Comparison of ENCODE assay signal across 8 cellular contexts in the genomic region with DNA sequence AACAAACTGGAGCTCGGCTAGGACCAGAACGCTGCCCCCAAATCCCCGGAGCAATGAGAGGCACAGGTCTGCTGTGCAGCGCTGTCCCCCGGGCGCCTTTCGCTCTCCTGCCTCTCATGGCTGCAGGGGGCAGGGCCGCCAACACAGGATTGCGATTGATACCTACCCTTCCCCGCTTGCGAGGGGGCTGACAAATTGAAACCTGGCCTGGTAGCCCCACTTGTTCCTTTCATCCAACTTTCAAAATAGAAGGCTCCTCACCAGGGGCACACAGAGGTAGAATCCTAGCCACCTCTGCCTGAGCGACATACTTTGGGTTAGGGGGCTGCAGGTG. TPM values are rescaled to one million over a fixed set of nuclear protein-coding genes. Genes with fewer than 3 reads are reported as not detected.
DNase-seq lines count a peak whose midpoint lies in the region; ATAC-seq and TF ChIP-seq lines count a peak whose summit lies in the region.

No MANE protein-coding gene starts in this region.

- H3K36me3 ChIP-seq in SK-N-SH (replicated peaks in 1 of 2; ENCODE audit: control insufficient read depth in 1 of 2, insufficient read depth in 2 of 2, low read length in 1 of 2) (peaks cover 0 to 34% of the 10 kb centered on the region in 2 experiments), gastroesophageal sphincter (peaks cover 0 to 60% of the 10 kb centered on the region in 2 donors), gastrocnemius medialis (peaks cover 0 to 15% of the 10 kb centered on the region in 2 donors)

- POLR2A ChIA-PET in AG04449 (lab: Yijun Ruan, JAX) (interaction anchor here (0.9 to 2.0 kb wide), 4 partner anchors 12 to 98 kb away, joined by 3 to 6 read pairs (median 4); partner anchors contain the start of genes CCDC157 and SF3A1), SK-N-SH (lab: Yijun Ruan, JAX) (interaction anchor here (1.4 to 3.5 kb wide), 3 partner anchors 37 to 97 kb away, joined by 4 to 10 read pairs (median 7); partner anchors contain the start of genes CCDC157, RNF215, SF3A1 and TBC1D10A)

- no peaks in the 10 kb centered on the region for H3K9me2 ChIP-seq in SK-N-SH

- TF ChIP-seq CTCF in AG04449 (IDR thresholded peaks at IDR 0.05; ENCODE audit: insufficient read depth, low read length, missing control alignments) (no peak), SK-N-SH (IDR thresholded peaks at IDR 0.05) (no peak), gastroesophageal sphincter (IDR thresholded peaks at IDR 0.05) (peak in 2 of 4 experiments; percentile 4 to 25), gastrocnemius medialis (IDR thresholded peaks at IDR 0.05 in 4 of 5, conservative IDR thresholded peaks at IDR 0.05 in 1 of 5) (no peak)

- peak overlapping the region; percentile 39 to 74; a peak in 3 of 4 replicates for H3K27ac ChIP-seq in SK-N-SH (ENCODE audit: low read depth in 2 of 2, low read length in 1 of 2)
- peak overlapping the region; percentile 94 to 98 (median 96) for H3K27ac ChIP-seq in gastroesophageal sphincter
- H3K27ac ChIP-seq in gastrocnemius medialis, result peak overlapping the region; percentile 84 to 90 (median 87)

- TF ChIP-seq EP300 in SK-N-SH (IDR thresholded peaks at IDR 0.05; ENCODE audit: borderline replicate concordance in 1 of 2, low read depth in 1 of 2, low read length in 1 of 2) (no peak), gastroesophageal sphincter (IDR thresholded peaks at IDR 0.05) (no peak)

- H3K9me3 ChIP-seq in SK-N-SH, result no peaks in the 10 kb centered on the region
- no peaks in the 10 kb centered on the region for H3K9me3 ChIP-seq in gastroesophageal sphincter
- no peaks in the 10 kb centered on the region for H3K9me3 ChIP-seq in gastrocnemius medialis

- DNase-seq in AG04449 (ENCODE audit: low read depth, low spot score) (no peak), SK-N-SH (no peak), gastrocnemius medialis (no peak), NCI-H69 (lab: John Stamatoyannopoulos, UW) (no peak), DMS79 (lab: John Stamatoyannopoulos, UW) (no peak), G401 (ENCODE audit: low spot score) (no peak)

- H3K4me2 ChIP-seq in SK-N-SH, result peak overlapping the region; percentile 95

- H3K79me2 ChIP-seq in SK-N-SH (ENCODE audit: insufficient read depth), result no peaks in the 10 kb centered on the region

- peaks cover 17% of the 10 kb centered on the region for H3F3A ChIP-seq in SK-N-SH (replicated peaks; ENCODE audit: insufficient read depth)

- peaks cover 4% of the 10 kb centered on the region; the same call in 1 of the 2 replicates for H4K20me1 ChIP-seq in SK-N-SH (ENCODE audit: insufficient read depth)

- WGBS in SK-N-SH (ENCODE audit: low lambda C conversion rate), result 100% methylated on average over 1 of the region's 12 CpGs
- 0% methylated on average over 1 of the region's 12 CpGs; no CpG with 5 or more reads in 1 of the 2 donors for WGBS in gastroesophageal sphincter (ENCODE audit: low coverage in 1 of 2), 2 donors

- peak; percentile 8 for ATAC-seq in GM21786 (IDR thresholded peaks at IDR 0.05; ENCODE audit: unreplicated experiment)
- ATAC-seq in gastroesophageal sphincter, result peak; percentile 14
- ATAC-seq in gastrocnemius medialis, result peak in 1 of 2 donors; percentile 26

- intact Hi-C loops in gastrocnemius medialis (cut with DNase I; ENCODE audit: low total_unique reads), result loop anchor here (1.0 to 10.0 kb wide), 4 partner anchors 15 to 195 kb away; partner anchors contain the start of gene TBC1D10A

- CTCF ChIA-PET in AG04449 (lab: Yijun Ruan, JAX) (interaction anchor here (1.9 to 7.9 kb wide), 9 partner anchors 11 to 181 kb away, joined by 5 to 235 read pairs (median 25); partner anchors contain the start of genes RNF215, SEC14L2 and TBC1D10A), SK-N-SH (lab: Yijun Ruan, JAX) (interaction anchor here (0.6 to 12.9 kb wide), 7 partner anchors 25 to 1457 kb away, joined by 3 to 228 read pairs (median 31); partner anchors contain the start of genes RNF215, SEC14L2 and TBC1D10A)

- TF ChIP-seq POLR2A in gastroesophageal sphincter (IDR thresholded peaks at IDR 0.05), result no peak
- TF ChIP-seq POLR2A in gastrocnemius medialis (IDR thresholded peaks at IDR 0.05), result no peak

- in situ Hi-C loops in gastrocnemius medialis (cut with MboI; ENCODE audit: low sequenced_read_pairs in 4 of 4), result loop anchor here in 3 of 4 donors (10.0 kb wide), 3 partner anchors 75 to 105 kb away; partner anchors contain the start of genes RNF215 (in 1 of the 3) and SEC14L2 (in 1 of the 3)
- in situ Hi-C loops in G401 (cut with HindIII; ENCODE audit: low sequenced_read_pairs), result loop anchor here (5.0 kb wide), 1 partner anchor 102 kb away; no protein-coding TSS in a partner anchor

- TF ChIP-seq RAD21 in SK-N-SH (IDR thresholded peaks at IDR 0.05; ENCODE audit: low read length), result no peak

- H3K27me3 ChIP-seq in SK-N-SH (ENCODE audit: insufficient read depth) (no peaks in the 10 kb centered on the region), gastroesophageal sphincter (no peaks in the 10 kb centered on the region), gastrocnemius medialis (no peaks in the 10 kb centered on the region)

- H3K4me1 ChIP-seq in SK-N-SH (ENCODE audit: control insufficient read depth in 1 of 2, insufficient read depth in 2 of 2, low read depth in 1 of 2, low read length in 1 of 2) (peaks cover 16 to 30% of the 10 kb centered on the region in 2 experiments; a peak in 2 of 4 replicates), gastroesophageal sphincter (peaks cover 7 to 56% (median 35%) of the 10 kb centered on the region in 3 donors), gastrocnemius medialis (peaks cover 22 to 26% of the 10 kb centered on the region in 2 donors)

- H3K9ac ChIP-seq in SK-N-SH, result no peak overlapping the region

- H3K4me3 ChIP-seq in AG04449 (ENCODE audit: low read depth, low read length) (peak overlapping the region; percentile 55), SK-N-SH (ENCODE audit: low read depth in 2 of 2, low read length in 1 of 2) (peak overlapping the region; percentile 35 to 51), gastroesophageal sphincter (peak overlapping the region; percentile 32 to 76), gastrocnemius medialis (peak overlapping the region; percentile 74 to 97 (median 90))

- H2AFZ ChIP-seq in SK-N-SH (ENCODE audit: low read depth), result peak overlapping the region; percentile 66; the same call in 1 of the 2 replicates

TF ChIP-seq in SK-N-SH, 30 proteins besides CTCF, POLR2A, EP300 and RAD21:
- no peak for TF ChIP-seq ZBTB33 (IDR thresholded peaks at IDR 0.05; ENCODE audit: borderline replicate concordance, low read depth)
- TF ChIP-seq EZH2phosphoT487 (IDR thresholded peaks at IDR 0.05; ENCODE audit: borderline replicate concordance, low read depth), result no peak
- no peak for TF ChIP-seq USF2 (IDR thresholded peaks at IDR 0.05; ENCODE audit: borderline replicate concordance, low read depth, low read length)

RNA-seq across cellular contexts. Expression of gene CASTOR1, which starts 0.6 kb away (rescaled TPM):
- 14.4 and 17.4 TPM in 2 replicates for polyA plus RNA-seq in SK-N-SH (2012; rRNA removed)
- 4.5 and 8.5 TPM in 2 replicates for polyA plus RNA-seq in SK-N-SH (2012; cell fraction: cytosol; rRNA removed)
- polyA plus RNA-seq in SK-N-SH (2012; cell fraction: nucleus; rRNA removed), result 29.2 and 38.1 TPM in 2 replicates
- 10 to 100 TPM; 12.9 to 17.1 (median 16.2) TPM for total RNA-seq in gastroesophageal sphincter
- 1 to 10 TPM; 3.5 to 6.5 (median 5.6) TPM for total RNA-seq in gastrocnemius medialis
- 9.8 and 11.3 TPM in 2 replicates for total RNA-seq in G401 (2014; rRNA removed; shearing (Covaris generic))

RNA-seq across cellular contexts. Expression of gene OSM, which starts 23.3 kb away (rescaled TPM):
- polyA plus RNA-seq in SK-N-SH (2012; rRNA removed), result not detected in 2 replicates
- polyA plus RNA-seq in SK-N-SH (2012; cell fraction: cytosol; rRNA removed), result not detected in 2 replicates
- polyA plus RNA-seq in SK-N-SH (2012; cell fraction: nucleus; rRNA removed), result 0.02 and 0.12 TPM in 2 replicates
- total RNA-seq in gastroesophageal sphincter, result 1 to 10 TPM in 2 of 4 donors, not detected in 2; 4.1 to 7.7 TPM
- total RNA-seq in gastrocnemius medialis, result under 1 TPM in 1 of 4 donors, not detected in 3; 0.53 TPM
- not detected in 2 replicates for total RNA-seq in G401 (2014; rRNA removed; shearing (Covaris generic))

RNA-seq across cellular contexts. Expression of gene TBC1D10A, which starts 36.8 kb away (rescaled TPM):
- polyA plus RNA-seq in SK-N-SH (2012; rRNA removed), result 15.3 and 16.5 TPM in 2 replicates
- polyA plus RNA-seq in SK-N-SH (2012; cell fraction: cytosol; rRNA removed), result 6.5 and 9.7 TPM in 2 replicates
- 27.1 and 28.3 TPM in 2 replicates for polyA plus RNA-seq in SK-N-SH (2012; cell fraction: nucleus; rRNA removed)
- total RNA-seq in gastroesophageal sphincter (10 to 100 TPM; 25.3 to 30.8 (median 26.0) TPM), gastrocnemius medialis (1 to 10 TPM; 4.1 to 9.6 (median 6.2) TPM)
- total RNA-seq in G401 (2014; rRNA removed; shearing (Covaris generic)), result 12.8 and 31.0 TPM in 2 replicates

RNA-seq across cellular contexts. Expression of gene LIF, which starts 43.4 kb away (rescaled TPM):
- 24.6 and 36.5 TPM in 2 replicates for polyA plus RNA-seq in SK-N-SH (2012; rRNA removed)
- 3.6 and 4.4 TPM in 2 replicates for polyA plus RNA-seq in SK-N-SH (2012; cell fraction: cytosol; rRNA removed)
- polyA plus RNA-seq in SK-N-SH (2012; cell fraction: nucleus; rRNA removed), result 95.4 and 196 TPM in 2 replicates
- total RNA-seq in gastroesophageal sphincter (10 to 100 TPM in 1 of 4 donors, under 1 TPM in 2, not detected in 1; 0.58 to 15.8 (median 0.59) TPM), gastrocnemius medialis (not detected)
- total RNA-seq in G401 (2014; rRNA removed; shearing (Covaris generic)), result 24.5 and 36.5 TPM in 2 replicates
